ENCODE assay signal across 24 cellular contexts in genomic region chr9:5429873-5430564, GRCh38. TPM values are rescaled to one million over a fixed set of nuclear protein-coding genes. Genes with fewer than 3 reads are reported as not detected.
A peak's percentile ranks its signal among the peaks of the same experiment; 100 is the strongest.
DNase-seq lines count a peak whose midpoint lies in the region; ATAC-seq, FAIRE-seq and TF ChIP-seq lines count a peak whose summit lies in the region.
"Had no signal": no experiment of that assay in that cellular context is flagged by ENCODE, and none has a peak within 500 bp of the region (broad histone marks: within the 10 kb centered on the region; RNA-seq: fewer than 3 reads in every experiment).

No MANE protein-coding gene starts in this region.

- DNase-seq in GM12891 (ENCODE audit: insufficient read length, low spot score) (no peak), hippocampal formation (lab: John Stamatoyannopoulos, UW) (peak; percentile 9 to 47), heart left ventricle (no peak), NCI-H2107 (lab: John Stamatoyannopoulos, UW) (no peak), UCSD-AML1 (lab: John Stamatoyannopoulos, UW; ENCODE audit: unreplicated experiment) (no peak)
- DNase-seq in stimulated activated effector memory CD8-positive, alpha-beta T cell treated with anti-CD3 and anti-CD28 coated beads, Interleukin-12 subunit alpha, Interleukin-12 subunit beta, amount 100 ng/mL, for 72 hours (ENCODE audit: low spot score in 2 of 2): no peak
- DNase-seq: CD4-positive, CD25-positive, alpha-beta regulatory T cell; COR-L47; DMS79; GM23248; MG63; NCI-H1092; NCI-H1436; NCI-H187 treated with DMSO at 0.1 percent for 48 hours; NCI-H2227 treated with DMSO at 0.1 percent for 48 hours; NCI-H524; NCI-H774; NK-92 treated with Interleukin-12 subunit alpha and Interleukin-12 subunit beta, amount 100 ng/mL, for 24 hours had no signal

- no peaks in the 10 kb centered on the region for H3K9me3 ChIP-seq in heart left ventricle
- H3K9me3 ChIP-seq: A549, HAP-1, MG63 had no signal

- no peaks in the 10 kb centered on the region for H3K4me1 ChIP-seq in heart left ventricle
- H3K4me1 ChIP-seq: A549, HAP-1 had no signal

- no peak for TF ChIP-seq CTCF in heart left ventricle (IDR thresholded peaks at IDR 0.05)

- peak overlapping the region; percentile 86 for H3K27ac ChIP-seq in angular gyrus (ENCODE audit: low read depth, low read length)
- H3K27ac ChIP-seq in heart left ventricle: no peak overlapping the region
- H3K27ac ChIP-seq: A549, GM23248, HL-60 had no signal

- H3K36me3 Mint-ChIP-seq in stimulated activated effector memory CD8-positive, alpha-beta T cell treated with anti-CD3 and anti-CD28 coated beads, Interleukin-12 subunit alpha, Interleukin-12 subunit beta, amount 100 ng/mL, for 72 hours: peaks cover 25% of the 10 kb centered on the region

- 95 to 97% (median 95%) methylated on average over 10 of the region's 10 CpGs for WGBS in heart left ventricle, 4 donors

- intact Hi-C loops in heart left ventricle (cut with DNase I): loop anchor here in 6 of 10 donors (5.0 to 10.0 kb wide), 5 partner anchors 238 to 765 kb away; partner anchors contain the start of genes AK3 (in 1 of the 6), JAK2 (in 1 of the 6), PLPP6 (in 1 of the 6) and SPATA6L (in 1 of the 6)

- H3K4me1 Mint-ChIP-seq in stimulated activated effector memory CD8-positive, alpha-beta T cell treated with anti-CD3 and anti-CD28 coated beads, Interleukin-12 subunit alpha, Interleukin-12 subunit beta, amount 100 ng/mL, for 72 hours: peaks cover under 1% of the 10 kb centered on the region

- H3K4me3 ChIP-seq in heart left ventricle: no peak overlapping the region
- H3K4me3 ChIP-seq: A549, GM23248, HAP-1, K562, MG63 had no signal

- ATAC-seq in stimulated activated effector memory CD8-positive, alpha-beta T cell treated with anti-CD3 and anti-CD28 coated beads, Interleukin-12 subunit alpha, Interleukin-12 subunit beta, amount 100 ng/mL, for 72 hours: peak; percentile 46
- no peak for ATAC-seq in heart left ventricle
- ATAC-seq: K562 had no signal

- H3K27ac Mint-ChIP-seq in stimulated activated effector memory CD8-positive, alpha-beta T cell treated with anti-CD3 and anti-CD28 coated beads, Interleukin-12 subunit alpha, Interleukin-12 subunit beta, amount 100 ng/mL, for 72 hours: no peak overlapping the region
- H3K27ac Mint-ChIP-seq: CD4-positive, CD25-positive, alpha-beta regulatory T cell had no signal

- no peaks in the 10 kb centered on the region for H3K9me3 Mint-ChIP-seq in stimulated activated effector memory CD8-positive, alpha-beta T cell treated with anti-CD3 and anti-CD28 coated beads, Interleukin-12 subunit alpha, Interleukin-12 subunit beta, amount 100 ng/mL, for 72 hours
- H3K9me3 Mint-ChIP-seq: CD4-positive, CD25-positive, alpha-beta regulatory T cell had no signal

- no peaks in the 10 kb centered on the region for H3K27me3 ChIP-seq in heart left ventricle
- H3K27me3 ChIP-seq: MG63 had no signal

- H3K4me3 Mint-ChIP-seq in stimulated activated effector memory CD8-positive, alpha-beta T cell treated with anti-CD3 and anti-CD28 coated beads, Interleukin-12 subunit alpha, Interleukin-12 subunit beta, amount 100 ng/mL, for 72 hours: no peak overlapping the region

- H3K36me3 ChIP-seq in heart left ventricle: peaks cover 0 to 36% (median 14%) of the 10 kb centered on the region in 9 donors
- H3K36me3 ChIP-seq: MG63 had no signal

- TF ChIP-seq POLR2A in GM12891 (IDR thresholded peaks at IDR 0.05; ENCODE audit: low read depth, low read length) (no peak), heart left ventricle (IDR thresholded peaks at IDR 0.05) (no peak)

- peak; percentile 79 for FAIRE-seq in GM12891 (lab: Jason Lieb, UNC)
- FAIRE-seq: A549, HepG2, K562 had no signal

TF ChIP-seq in GM12891, 5 proteins besides CTCF, POLR2A, EP300 and RAD21:
- TF ChIP-seq SPI1 (IDR thresholded peaks at IDR 0.05; ENCODE audit: low read depth, low read length): no peak
- no peak for TF ChIP-seq POU2F2 (IDR thresholded peaks at IDR 0.05; ENCODE audit: low read depth, low read length)
- no peak for TF ChIP-seq TAF1 (IDR thresholded peaks at IDR 0.05; ENCODE audit: low read depth, low read length)
- no peak for TF ChIP-seq POLR2AphosphoS5 (IDR thresholded peaks at IDR 0.05; ENCODE audit: low read depth, low read length)
- no peak for TF ChIP-seq PAX5 (IDR thresholded peaks at IDR 0.05; ENCODE audit: insufficient read depth, low read length, severe bottlenecking)

RNA-seq across cellular contexts. Expression of gene PLGRKT, which starts 7.7 kb away (rescaled TPM):
- 28.5 TPM for polyA plus RNA-seq in GM12891 (2012; ENCODE audit: low read depth, missing spikeins)
- total RNA-seq in heart left ventricle: 10 to 100 TPM; 20.8 to 37.2 (median 31.0) TPM
- 10 to 100 TPM; 26.1 to 32.7 TPM for polyA plus RNA-seq in heart left ventricle

RNA-seq across cellular contexts. Expression of gene CD274, which starts 20.3 kb away (rescaled TPM):
- 18.1 TPM for polyA plus RNA-seq in GM12891 (2012; ENCODE audit: low read depth, missing spikeins)
- 10 to 100 TPM; 11.6 to 54.4 (median 15.7) TPM for total RNA-seq in heart left ventricle
- 10 to 100 TPM in 1 of 2 donors, 1 to 10 TPM in 1; 3.5 to 50.1 TPM for polyA plus RNA-seq in heart left ventricle

Comparison
In these comparisons a context has a peak if more than half of its experiments do, and no peak if none do; other contexts are left out.
1. DNase-seq: peak in hippocampal formation (2 of 2); none in GM12891 (single experiment), stimulated activated effector memory CD8-positive, alpha-beta T cell treated with anti-CD3 and anti-CD28 coated beads, Interleukin-12 subunit alpha, Interleukin-12 subunit beta, amount 100 ng/mL, for 72 hours (0 of 2), heart left ventricle (0 of 5), NCI-H2107 (single experiment) and UCSD-AML1 (single experiment).